27 cellular contexts compared by ENCODE assay signal in genomic region chr20:53902968-53903651, GRCh38.
DNase-seq lines count a peak whose midpoint lies in the region; ATAC-seq and TF ChIP-seq lines count a peak whose summit lies in the region.
"Had no signal": no experiment of that assay in that cellular context is flagged by ENCODE, and none has a peak within 500 bp of the region (broad histone marks: within the 10 kb centered on the region; RNA-seq: fewer than 3 reads in every experiment).

No MANE protein-coding gene starts in this region.

- H3K27ac Mint-ChIP-seq in CD14-positive monocyte, result peak overlapping the region; percentile 98 to 100 (median 99)
- H3K27ac Mint-ChIP-seq in activated T-helper 17 cell treated with anti-CD3 and anti-CD28 coated beads, Interleukin-2, amount 50 U/mL, for 72 hours, result peak overlapping the region; percentile 9
- H3K27ac Mint-ChIP-seq: dendritic cell treated with granulocyte-macrophage colony-stimulating factor and Interleukin-4, amounts not matched to agents 40 ng/mL and 50 ng/mL, for 4 days; GM23338 had no signal

- peaks cover 0 to 9% (median 0%) of the 10 kb centered on the region in 3 donors for H3K27me3 Mint-ChIP-seq in CD14-positive monocyte (ENCODE audit: low read depth in 3 of 3)
- H3K27me3 Mint-ChIP-seq in activated T-helper 17 cell treated with anti-CD3 and anti-CD28 coated beads, Interleukin-2, amount 50 U/mL, for 72 hours, result no peaks in the 10 kb centered on the region
- H3K27me3 Mint-ChIP-seq: B cell; dendritic cell treated with granulocyte-macrophage colony-stimulating factor and Interleukin-4, amounts not matched to agents 40 ng/mL and 50 ng/mL, for 4 days; naive thymus-derived CD4-positive, alpha-beta T cell had no signal

- H2AK5ac ChIP-seq in IMR-90 (ENCODE audit: low read depth, low read length), result no peak overlapping the region

- H2BK20ac ChIP-seq in IMR-90 (ENCODE audit: low read depth, low read length), result no peak overlapping the region

- H3K9me3 Mint-ChIP-seq in CD14-positive monocyte, result peaks cover 0 to 3% (median 0%) of the 10 kb centered on the region in 7 donors
- H3K9me3 Mint-ChIP-seq in activated T-helper 17 cell treated with anti-CD3 and anti-CD28 coated beads, Interleukin-2, amount 50 U/mL, for 72 hours, result no peaks in the 10 kb centered on the region
- H3K9me3 Mint-ChIP-seq: dendritic cell treated with granulocyte-macrophage colony-stimulating factor and Interleukin-4, amounts not matched to agents 40 ng/mL and 50 ng/mL, for 4 days; GM23338 had no signal

- peaks cover 2 to 3% of the 10 kb centered on the region in 2 donors for H3K36me3 Mint-ChIP-seq in CD14-positive monocyte
- H3K36me3 Mint-ChIP-seq in activated T-helper 17 cell treated with anti-CD3 and anti-CD28 coated beads, Interleukin-2, amount 50 U/mL, for 72 hours (ENCODE audit: low read depth), result no peaks in the 10 kb centered on the region

- ATAC-seq in IMR-90 (ENCODE audit: low read depth) (no peak), GM18909 (IDR thresholded peaks at IDR 0.05; ENCODE audit: poor library complexity, unreplicated experiment) (no peak)
- ATAC-seq in activated T-helper 17 cell treated with anti-CD3 and anti-CD28 coated beads, Interleukin-2, amount 50 U/mL, for 72 hours (replicated peaks), result no peak
- ATAC-seq: GM23338, PC-3 had no signal

- CTCF ChIA-PET in IMR-90 (lab: Yijun Ruan, JAX), result interaction anchor here (0.5 kb wide), 1 partner anchor 8 kb away, joined by 3 read pairs; no protein-coding TSS in a partner anchor

- no peak overlapping the region for H3K18ac ChIP-seq in IMR-90 (ENCODE audit: low read depth, low read length)

- intact Hi-C loops in CD14-positive monocyte (cut with micrococcal nuclease), result no loop called here
- intact Hi-C loops in IMR-90 (cut with micrococcal nuclease), result no loop called here

- no peak overlapping the region for H2AK9ac ChIP-seq in IMR-90 (replicated peaks; ENCODE audit: low read depth, low read length, poor library complexity)

- H3K79me2 ChIP-seq in osteoblast (ENCODE audit: insufficient read depth, low read length), result no peaks in the 10 kb centered on the region
- H3K79me2 ChIP-seq: parathyroid adenoma had no signal

- H3K9ac ChIP-seq in IMR-90 (ENCODE audit: low read depth, low read length), result no peak overlapping the region
- H3K9ac ChIP-seq: parathyroid adenoma had no signal

- H4K20me1 ChIP-seq in IMR-90 (ENCODE audit: insufficient read depth, low read length), result no peaks in the 10 kb centered on the region
- no peaks in the 10 kb centered on the region for H4K20me1 ChIP-seq in osteoblast (ENCODE audit: insufficient read depth, low read length)

- no peak for TF ChIP-seq POLR2A in IMR-90 (IDR thresholded peaks at IDR 0.05; ENCODE audit: low read depth, low read length)

- H3K4me3 ChIP-seq in IMR-90 (ENCODE audit: insufficient read depth, low read depth, low read length), result no peak overlapping the region
- H3K4me3 ChIP-seq in osteoblast (ENCODE audit: insufficient read depth, low read length), result no peak overlapping the region
- H3K4me3 ChIP-seq: cardiac muscle cell, GM23338, heart left ventricle, right lobe of liver, suprapubic skin, vagina had no signal

- no peak overlapping the region for H4K91ac ChIP-seq in IMR-90 (ENCODE audit: insufficient read depth, low read depth, low read length)

- no peak overlapping the region for H4K8ac ChIP-seq in IMR-90 (ENCODE audit: low read depth in 2 of 2, low read length in 2 of 2)

- peaks cover 22% of the 10 kb centered on the region for H3K9me1 ChIP-seq in IMR-90 (ENCODE audit: insufficient read depth, low read length)

- H3K36me3 ChIP-seq in IMR-90 (ENCODE audit: control insufficient read depth, insufficient read depth, low read length), result no peaks in the 10 kb centered on the region
- H3K36me3 ChIP-seq in osteoblast (ENCODE audit: insufficient read depth, low read length), result no peaks in the 10 kb centered on the region
- H3K36me3 ChIP-seq: cardiac muscle cell, heart left ventricle, right lobe of liver, suprapubic skin, vagina had no signal

- H3K4me3 Mint-ChIP-seq in CD14-positive monocyte, result no peak overlapping the region
- no peak overlapping the region for H3K4me3 Mint-ChIP-seq in activated T-helper 17 cell treated with anti-CD3 and anti-CD28 coated beads, Interleukin-2, amount 50 U/mL, for 72 hours
- H3K4me3 Mint-ChIP-seq: B cell; dendritic cell treated with granulocyte-macrophage colony-stimulating factor and Interleukin-4, amounts not matched to agents 40 ng/mL and 50 ng/mL, for 4 days; GM23338; naive thymus-derived CD4-positive, alpha-beta T cell had no signal

- no peak overlapping the region for H3K27ac ChIP-seq in IMR-90 (ENCODE audit: insufficient read depth, low read length)
- peak overlapping the region; percentile 57 for H3K27ac ChIP-seq in osteoblast (ENCODE audit: low read depth, low read length)
- H3K27ac ChIP-seq: cardiac muscle cell, parathyroid adenoma, right lobe of liver, suprapubic skin, vagina had no signal

- in situ Hi-C loops in IMR-90 (cut with MboI; ENCODE audit: low sequenced_read_pairs), result no loop called here

- no TSS peak for BruUV-seq in IMR-90 (replicated peaks; lab: Mats Ljungman, UMichigan)

- H2AFZ ChIP-seq in IMR-90 (replicated peaks; ENCODE audit: low read length, poor library complexity) (no peak overlapping the region), osteoblast (ENCODE audit: low read length) (no peak overlapping the region)
- H2AFZ ChIP-seq: GM23338, parathyroid adenoma had no signal

- H2BK5ac ChIP-seq in IMR-90 (ENCODE audit: low read depth, low read length, poor library complexity, severe bottlenecking), result no peak overlapping the region

- no peak for TF ChIP-seq CTCF in CD14-positive monocyte (IDR thresholded peaks at IDR 0.05)
- no peak for TF ChIP-seq CTCF in IMR-90 (conservative IDR thresholded peaks at IDR 0.05; ENCODE audit: low read depth, low read length)
- no peak for TF ChIP-seq CTCF in osteoblast (IDR thresholded peaks at IDR 0.05; ENCODE audit: extremely low read depth, low read depth, low read length)

- H2BK15ac ChIP-seq in IMR-90 (ENCODE audit: low read depth, low read length), result no peak overlapping the region

- no peak for TF ChIP-seq RAD21 in IMR-90 (IDR thresholded peaks at IDR 0.05; ENCODE audit: low read length)

- H3K23ac ChIP-seq in IMR-90 (ENCODE audit: low read depth, low read length), result no peak overlapping the region

- peaks cover 0 to 5% of the 10 kb centered on the region in 2 experiments; a peak in 1 of 4 replicates for H3K79me1 ChIP-seq in IMR-90 (ENCODE audit: low read depth in 1 of 2, low read length in 2 of 2)

- no peak overlapping the region for H3K56ac ChIP-seq in IMR-90 (ENCODE audit: extremely low read depth, insufficient read depth, low read length)

- peaks cover 72% of the 10 kb centered on the region for H3K4me1 Mint-ChIP-seq in CD14-positive monocyte
- H3K4me1 Mint-ChIP-seq in activated T-helper 17 cell treated with anti-CD3 and anti-CD28 coated beads, Interleukin-2, amount 50 U/mL, for 72 hours, result peaks cover 41% of the 10 kb centered on the region

- dilution Hi-C loops in IMR-90 (cut with HindIII; ENCODE audit: low sequenced_read_pairs, unreplicated experiment), result no loop called here

- POLR2A ChIA-PET in IMR-90 (lab: Charles Lee; ENCODE audit: unreplicated experiment), result no interaction called here

- H3K14ac ChIP-seq in IMR-90 (replicated peaks; ENCODE audit: low read depth, low read length), result 0 out of 2 replicates have a peak overlapping the region, but pooled peaks have one; percentile 1

- H3K4ac ChIP-seq in IMR-90 (ENCODE audit: low read depth, low read length), result peak overlapping the region; percentile 14; the same call in 1 of the 2 replicates

- 100% methylated on average over 4 of the region's 11 CpGs; no CpG with 5 or more reads in 1 of the 2 experiments for WGBS in IMR-90 (ENCODE audit: extremely low coverage in 2 of 2, insufficient read length in 1 of 2), 2 experiments

- DNase-seq in CD14-positive monocyte (ENCODE audit: low spot score) (no peak), IMR-90 (no peak), osteoblast (ENCODE audit: insufficient read length, low spot score, missing footprints) (no peak), NCI-H146 treated with DMSO at 0.1 percent for 48 hours (lab: John Stamatoyannopoulos, UW; ENCODE audit: unreplicated experiment) (no peak)
- DNase-seq in stimulated activated CD4-positive, alpha-beta T cell treated with anti-CD3 and anti-CD28 coated beads, Interleukin-4, amount 100 ng/mL, for 4 hours, result no peak
- DNase-seq: activated CD4-positive, alpha-beta T cell treated with anti-CD3 and anti-CD28 coated beads, Interleukin-2, amount 50 U/mL, for 48 hours; activated gamma-delta T cell treated with Interleukin-2 at 50 U/mL for 16 hours; amygdala; COR-L47; DMS79; heart left ventricle; naive thymus-derived CD4-positive, alpha-beta T cell; NCI-H1048; NCI-H2029; PC-3; right lobe of liver; stimulated activated CD4-positive, alpha-beta T cell treated with anti-CD3 and anti-CD28 coated beads, Interleukin-15, amount 100 ng/mL, for 24 hours; stimulated activated CD8-positive, alpha-beta memory T cell treated with anti-CD3 and anti-CD28 coated beads, Interleukin-4, amount 100 ng/mL, for 48 hours had no signal

- H3K4me2 ChIP-seq in IMR-90 (ENCODE audit: low read depth, low read length) (no peak overlapping the region), osteoblast (ENCODE audit: insufficient read depth, low read length) (no peak overlapping the region)
- H3K4me2 ChIP-seq: GM23338 had no signal

- no peaks in the 10 kb centered on the region for H3K27me3 ChIP-seq in IMR-90 (ENCODE audit: control insufficient read depth, insufficient read depth, low read length)
- H3K27me3 ChIP-seq in osteoblast (ENCODE audit: insufficient read depth, low read length), result no peaks in the 10 kb centered on the region
- H3K27me3 ChIP-seq: cardiac muscle cell, heart left ventricle, right lobe of liver, suprapubic skin, vagina had no signal

- peaks cover 16% of the 10 kb centered on the region for H3K4me1 ChIP-seq in IMR-90 (ENCODE audit: control insufficient read depth, insufficient read depth, low read length)
- peaks cover 51% of the 10 kb centered on the region for H3K4me1 ChIP-seq in osteoblast (ENCODE audit: insufficient read depth, low read length)
- H3K4me1 ChIP-seq: right lobe of liver had no signal

- H3K9me3 ChIP-seq in IMR-90 (ENCODE audit: control insufficient read depth, insufficient read depth, low read length), result no peaks in the 10 kb centered on the region
- H3K9me3 ChIP-seq in osteoblast (ENCODE audit: low read depth, low read length), result no peaks in the 10 kb centered on the region
- H3K9me3 ChIP-seq: heart left ventricle, right lobe of liver, suprapubic skin, vagina had no signal

- H4K5ac ChIP-seq in IMR-90 (ENCODE audit: low read depth, low read length), result no peak overlapping the region

- 0 out of 2 replicates have a peak overlapping the region, but pooled peaks have one; percentile 1 for H2BK120ac ChIP-seq in IMR-90 (ENCODE audit: low read depth, low read length)

TF ChIP-seq in IMR-90, 13 proteins besides CTCF, POLR2A, EP300 and RAD21 (continues in another document):
- TF ChIP-seq RFX5 (IDR thresholded peaks at IDR 0.05; ENCODE audit: low read depth, low read length), result no peak
- TF ChIP-seq CHD1 (IDR thresholded peaks at IDR 0.05; ENCODE audit: low read depth, low read length), result no peak
- no peak for TF ChIP-seq NFE2L2 (IDR thresholded peaks at IDR 0.05; ENCODE audit: low read depth, low read length)
- TF ChIP-seq FOS (IDR thresholded peaks at IDR 0.05; ENCODE audit: low read depth, low read length), result no peak
